In genomic region chr1:158200509-158200908, GRCh38 we compare ENCODE assay signal across 19 cellular contexts. TPM values are rescaled to one million over a fixed set of nuclear protein-coding genes. Genes with fewer than 3 reads are reported as not detected.
DNase-seq lines count a peak whose midpoint lies in the region; ATAC-seq, FAIRE-seq and TF ChIP-seq lines count a peak whose summit lies in the region.
"Had no signal": no experiment of that assay in that cellular context is flagged by ENCODE, and none has a peak within 500 bp of the region (broad histone marks: within the 10 kb centered on the region; RNA-seq: fewer than 3 reads in every experiment).

No MANE protein-coding gene starts in this region.

- CTCF ChIA-PET in mammary epithelial cell (lab: Charles Lee; ENCODE audit: low non-redundant PET) (no interaction called here), MCF 10A (lab: Yijun Ruan, JAX) (no interaction called here), K562 (lab: Yijun Ruan, JAX; ENCODE audit: low intra/inter-chr PET ratio) (no interaction called here)

- DNase-seq in mammary epithelial cell (no peak), MCF 10A (ENCODE audit: unreplicated experiment) (no peak), K562 (ENCODE audit: extremely low read depth in 1 of 4, low spot score in 3 of 4) (no peak), smooth muscle cell (lab: John Stamatoyannopoulos, UW; ENCODE audit: unreplicated experiment) (no peak), GM23248 (no peak), GM19238 (ENCODE audit: insufficient read length, low spot score) (no peak)
- DNase-seq: 8988T; ACHN; C1 segment of cervical spinal cord; CD4-positive, alpha-beta T cell; DMS153; DMS79 treated with DMSO at 0.1 percent for 48 hours; GDM1; H7 had no signal

- TF ChIP-seq RAD21 in K562 (CRISPR knock-in tag; conservative IDR thresholded peaks at IDR 0.05 in 1 of 2, IDR thresholded peaks at IDR 0.05 in 1 of 2): no peak

- no peak for TF ChIP-seq POLR2A in K562 (conservative IDR thresholded peaks at IDR 0.05)

- no peak for TF ChIP-seq EP300 in K562 (IDR thresholded peaks at IDR 0.05; ENCODE audit: low read length)

- no peaks in the 10 kb centered on the region for H3K27me3 ChIP-seq in mammary epithelial cell (ENCODE audit: insufficient read depth, low read length)
- no peaks in the 10 kb centered on the region for H3K27me3 ChIP-seq in K562 (ENCODE audit: control insufficient read depth in 2 of 2, insufficient read depth in 2 of 2, low read length in 2 of 2)
- H3K27me3 ChIP-seq in smooth muscle cell (ENCODE audit: low read depth): no peaks in the 10 kb centered on the region
- 0 out of 2 replicates have a peak, but pooled peaks cover 9% of the 10 kb centered on the region for H3K27me3 ChIP-seq in GM23248 (replicated peaks; ENCODE audit: insufficient read depth)

- no peak overlapping the region for H3K4me3 ChIP-seq in mammary epithelial cell (replicated peaks in 1 of 3; ENCODE audit: insufficient read depth in 1 of 3, low read depth in 2 of 3, low read length in 3 of 3)
- no peak overlapping the region for H3K4me3 ChIP-seq in K562
- no peak overlapping the region for H3K4me3 ChIP-seq in smooth muscle cell
- no peak overlapping the region for H3K4me3 ChIP-seq in GM23248

- intact Hi-C loops in mammary epithelial cell (cut with micrococcal nuclease) (loop anchor here (10.0 kb wide), 2 partner anchors 324 to 874 kb away; partner anchors contain the start of gene AIM2), MCF 10A (cut with micrococcal nuclease) (loop anchor here (5.0 kb wide), 2 partner anchors 238 to 297 kb away; no protein-coding TSS in a partner anchor), K562 (cut with micrococcal nuclease) (loop anchor here (5.0 kb wide), 2 partner anchors 797 to 877 kb away; partner anchors contain the start of gene AIM2)

- 87% methylated on average over 1 of the region's 1 CpG for WGBS in mammary epithelial cell (ENCODE audit: low coverage, missing lambda C conversion rate)
- WGBS in K562 (ENCODE audit: insufficient coverage, low coverage, missing lambda C conversion rate): 0% methylated on average over 1 of the region's 1 CpG
- WGBS in smooth muscle cell (ENCODE audit: low lambda C conversion rate): 86% methylated on average over 1 of the region's 1 CpG
- WGBS in GM23248 (ENCODE audit: low coverage in 1 of 2, low lambda C conversion rate in 2 of 2, missing lambda C conversion rate in 2 of 2), 2 experiments: 11 to 34% methylated on average over 1 of the region's 1 CpG

- no peaks in the 10 kb centered on the region for H3K4me1 Mint-ChIP-seq in MCF 10A (ENCODE audit: insufficient read depth, unreplicated experiment)

- TF ChIP-seq CTCF in mammary epithelial cell (conservative IDR thresholded peaks at IDR 0.05 in 1 of 2, IDR thresholded peaks at IDR 0.05 in 1 of 2; ENCODE audit: extremely low read depth in 1 of 2, insufficient read depth in 1 of 2, low read depth in 1 of 2, low read length in 2 of 2): no peak
- no peak for TF ChIP-seq CTCF in MCF 10A (IDR thresholded peaks at IDR 0.05; ENCODE audit: unreplicated experiment)
- no peak for TF ChIP-seq CTCF in K562 (IDR thresholded peaks at IDR 0.05 in 2 of 3, conservative IDR thresholded peaks at IDR 0.05 in 1 of 3; ENCODE audit: insufficient read depth in 2 of 3, low read depth in 1 of 3, low read length in 3 of 3)
- TF ChIP-seq CTCF in smooth muscle cell (IDR thresholded peaks at IDR 0.05; ENCODE audit: borderline replicate concordance, insufficient read depth, poor library complexity, severe bottlenecking): no peak

- H3K9me1 ChIP-seq in K562 (ENCODE audit: control insufficient read depth, insufficient read depth, low read length): no peaks in the 10 kb centered on the region

- H3K36me3 Mint-ChIP-seq in MCF 10A (ENCODE audit: insufficient read depth, unreplicated experiment): no peaks in the 10 kb centered on the region

- H3K36me3 ChIP-seq in mammary epithelial cell (ENCODE audit: insufficient read depth, low read length) (no peaks in the 10 kb centered on the region), KOPT-K1 (ENCODE audit: insufficient read depth, low read length) (peaks cover 16% of the 10 kb centered on the region), K562 (ENCODE audit: control insufficient read depth, insufficient read depth, low read length) (no peaks in the 10 kb centered on the region), smooth muscle cell (ENCODE audit: low read depth) (no peaks in the 10 kb centered on the region), GM23248 (ENCODE audit: low read depth) (no peaks in the 10 kb centered on the region)

- POLR2A ChIA-PET in MCF 10A (lab: Yijun Ruan, JAX) (no interaction called here), K562 (lab: Yijun Ruan, JAX) (no interaction called here)

- dilution Hi-C loops in mammary epithelial cell (cut with HindIII; ENCODE audit: low sequenced_read_pairs): no loop called here

- no TSS peak for BruUV-seq in mammary epithelial cell (replicated peaks; lab: Mats Ljungman, UMichigan)
- BruUV-seq in MCF 10A (replicated peaks; lab: Mats Ljungman, UMichigan): no TSS peak
- no TSS peak for BruUV-seq in K562 (replicated peaks; lab: Mats Ljungman, UMichigan)

- FAIRE-seq in K562 (lab: Jason Lieb, UNC): no peak
- FAIRE-seq: GM12892 had no signal

- H3K9me3 Mint-ChIP-seq in MCF 10A (ENCODE audit: unreplicated experiment): peaks cover 6% of the 10 kb centered on the region
- H3K9me3 Mint-ChIP-seq: CD4-positive, alpha-beta T cell had no signal

- H3K27me3 Mint-ChIP-seq in MCF 10A (ENCODE audit: insufficient read depth, unreplicated experiment): peaks cover 80% of the 10 kb centered on the region

- no peaks in the 10 kb centered on the region for H3K9me2 ChIP-seq in GM23248 (ENCODE audit: insufficient read depth)

- peak overlapping the region; percentile 16 for H3K4me2 ChIP-seq in mammary epithelial cell (ENCODE audit: insufficient read depth, low read depth, low read length)
- H3K4me2 ChIP-seq in K562 (ENCODE audit: insufficient read depth, low read length): no peak overlapping the region
- H3K4me2 ChIP-seq in smooth muscle cell: no peak overlapping the region
- no peak overlapping the region for H3K4me2 ChIP-seq in GM23248 (ENCODE audit: unreplicated experiment)

- no peaks in the 10 kb centered on the region for H3F3A ChIP-seq in smooth muscle cell (ENCODE audit: low read depth)
- no peaks in the 10 kb centered on the region for H3F3A ChIP-seq in GM23248 (ENCODE audit: insufficient read depth)

- H2AFZ ChIP-seq in mammary epithelial cell (ENCODE audit: low read depth, low read length) (no peak overlapping the region), K562 (ENCODE audit: low read depth, low read length) (no peak overlapping the region), smooth muscle cell (ENCODE audit: low read depth) (peak overlapping the region; percentile 20), GM23248 (no peak overlapping the region)

- H3K9ac ChIP-seq in mammary epithelial cell (ENCODE audit: insufficient read depth, low read length) (no peak overlapping the region), K562 (ENCODE audit: insufficient read depth in 1 of 2, low read depth in 2 of 2, low read length in 2 of 2) (no peak overlapping the region), smooth muscle cell (ENCODE audit: low read depth) (no peak overlapping the region), GM23248 (no peak overlapping the region)

- no peak overlapping the region for H3K27ac ChIP-seq in mammary epithelial cell (ENCODE audit: insufficient read depth, low read depth, low read length)
- H3K27ac ChIP-seq in KOPT-K1 (ENCODE audit: low read depth, low read length, poor library complexity, severe bottlenecking): peak overlapping the region; percentile 93
- no peak overlapping the region for H3K27ac ChIP-seq in K562 (ENCODE audit: extremely low read depth, low read depth, low read length)
- no peak overlapping the region for H3K27ac ChIP-seq in smooth muscle cell (ENCODE audit: low read depth)
- H3K27ac ChIP-seq in GM23248: no peak overlapping the region

- no peak overlapping the region for H3K27ac Mint-ChIP-seq in MCF 10A (ENCODE audit: low read depth, unreplicated experiment)
- H3K27ac Mint-ChIP-seq: CD4-positive, alpha-beta T cell had no signal

- H3K4me3 Mint-ChIP-seq in MCF 10A (ENCODE audit: unreplicated experiment): no peak overlapping the region
- H3K4me3 Mint-ChIP-seq: CD4-positive, alpha-beta T cell had no signal

- no peaks in the 10 kb centered on the region for H3K4me1 ChIP-seq in mammary epithelial cell (ENCODE audit: insufficient read depth, low read length)
- no peaks in the 10 kb centered on the region; a peak in 1 of 5 replicates for H3K4me1 ChIP-seq in K562 (replicated peaks in 1 of 2; ENCODE audit: control insufficient read depth in 2 of 2, insufficient read depth in 2 of 2, low read length in 2 of 2)
- H3K4me1 ChIP-seq in smooth muscle cell (ENCODE audit: low read depth): no peaks in the 10 kb centered on the region
- no peaks in the 10 kb centered on the region for H3K4me1 ChIP-seq in GM23248 (ENCODE audit: insufficient read depth)

- H4K20me1 ChIP-seq in mammary epithelial cell (ENCODE audit: insufficient read depth, low read length) (no peaks in the 10 kb centered on the region), K562 (replicated peaks; ENCODE audit: control insufficient read depth, insufficient read depth, low read length) (no peaks in the 10 kb centered on the region), smooth muscle cell (ENCODE audit: low read depth) (no peaks in the 10 kb centered on the region), GM23248 (ENCODE audit: insufficient read depth) (no peaks in the 10 kb centered on the region)

- no peak for ATAC-seq in K562
- no peak for ATAC-seq in GM18867 (IDR thresholded peaks at IDR 0.05; ENCODE audit: unreplicated experiment)

- in situ Hi-C loops in mammary epithelial cell (cut with MboI; ENCODE audit: low sequenced_read_pairs in 2 of 2) (loop anchor here in 1 of 2 donors (25.0 kb wide), 1 partner anchor 787 kb away; no protein-coding TSS in a partner anchor), K562 (cut with MboI) (no loop called here), GM23248 (cut with MboI) (loop anchor here (25.0 kb wide), 1 partner anchor 787 kb away; no protein-coding TSS in a partner anchor)

- no peaks in the 10 kb centered on the region for H3K79me2 ChIP-seq in mammary epithelial cell (ENCODE audit: insufficient read depth, low read length)
- no peaks in the 10 kb centered on the region for H3K79me2 ChIP-seq in K562 (ENCODE audit: control insufficient read depth, insufficient read depth, low read length)
- no peaks in the 10 kb centered on the region for H3K79me2 ChIP-seq in smooth muscle cell (ENCODE audit: low read depth)
- H3K79me2 ChIP-seq in GM23248 (ENCODE audit: insufficient read depth): no peaks in the 10 kb centered on the region

- H3K9me3 ChIP-seq in mammary epithelial cell (replicated peaks; ENCODE audit: insufficient read depth, low read length) (no peaks in the 10 kb centered on the region), KOPT-K1 (ENCODE audit: insufficient read depth, low read length, poor library complexity, severe bottlenecking) (peaks cover 8% of the 10 kb centered on the region), K562 (replicated peaks; ENCODE audit: control insufficient read depth, insufficient read depth, low read depth, low read length) (no peaks in the 10 kb centered on the region), smooth muscle cell (replicated peaks; ENCODE audit: low read depth) (no peaks in the 10 kb centered on the region), GM23248 (ENCODE audit: low read depth) (no peaks in the 10 kb centered on the region)

RNA-seq across cellular contexts. Expression of gene CD1D, which starts 19.8 kb away (rescaled TPM):
- total RNA-seq in mammary epithelial cell: 1 to 10 TPM; 1.3 to 3.7 TPM
- 3.7 TPM for polyA plus RNA-seq in mammary epithelial cell
- polyA minus RNA-seq in mammary epithelial cell: 1.6 TPM
- total RNA-seq in MCF 10A (2022): 0.19 and 0.22 TPM in 2 replicates
- not detected in 2 replicates for total RNA-seq in K562 (2011; cell fraction: chromatin; rRNA removed; ENCODE audit: low replicate concordance)
- total RNA-seq in K562 (2011; cell fraction: nucleolus; rRNA removed): 0.13 TPM in 1 of 2 replicates, not detected in the other
- not detected in 2 replicates for total RNA-seq in K562 (2011; cell fraction: nucleoplasm; rRNA removed)
- total RNA-seq in K562 (2014; rRNA removed): 0.16 TPM in 1 of 2 replicates, not detected in the other
- total RNA-seq in K562 (2014; rRNA removed; fragmentation: Illumina TruSeq; extraction: Trizol): not detected in 2 replicates
- not detected in 2 replicates for total RNA-seq in K562 (2015; rRNA removed; fragmentation: Illumina TruSeq; extraction: Trizol)
- total RNA-seq in K562 (2021): 0.07 TPM in 1 of 2 replicates, not detected in the other
- polyA plus RNA-seq in K562 (2011; rRNA removed): not detected in 2 replicates
- polyA plus RNA-seq in K562 (2011; cell fraction: cytosol; rRNA removed): 0.03 TPM in 1 of 2 replicates, not detected in the other
- 0.06 TPM in 1 of 2 replicates, not detected in the other for polyA plus RNA-seq in K562 (2011; cell fraction: nucleus; rRNA removed)
- polyA plus RNA-seq in K562 (2012): 0.08 TPM in 2 replicates
- polyA plus RNA-seq in K562 (2014; fragmentation: Illumina TruSeq; extraction: Trizol): not detected in 2 replicates
- polyA plus RNA-seq in K562 (2014; fragmentation: Nextera tagmentation; extraction: Ambion mirVana): under 1 TPM in 1 of 2 experiments, not detected in 1; 0.03 TPM
- 0.11 TPM in 1 of 2 replicates, not detected in the other for polyA plus RNA-seq in K562 (2014; rRNA removed)
- polyA minus RNA-seq in K562 (2011; rRNA and poly(A)+ RNA removed): not detected in 2 replicates
- not detected in 2 replicates for polyA minus RNA-seq in K562 (2011; cell fraction: cytosol; rRNA and poly(A)+ RNA removed)
- polyA minus RNA-seq in K562 (2011; cell fraction: nucleus; rRNA and poly(A)+ RNA removed): not detected in 2 replicates
- total RNA-seq in smooth muscle cell: 2.2 and 2.7 TPM in 2 replicates
- 3.3 and 3.5 TPM in 2 replicates for polyA plus RNA-seq in smooth muscle cell
- total RNA-seq in GM23248 (2014; rRNA removed; shearing (Covaris generic)): not detected in 2 replicates
- 0.11 TPM in 1 of 2 replicates, not detected in the other for polyA plus RNA-seq in GM23248 (2016; fragmentation: Nextera tagmentation; extraction: Ambion mirVana)

RNA-seq across cellular contexts. Expression of gene CD1A, which starts 53.7 kb away (rescaled TPM):
- total RNA-seq in mammary epithelial cell (not detected), MCF 10A (2022) (not detected in 2 replicates), K562 (2014; rRNA removed) (not detected in 2 replicates), K562 (2014; rRNA removed; fragmentation: Illumina TruSeq; extraction: Trizol) (not detected in 2 replicates), K562 (2015; rRNA removed; fragmentation: Illumina TruSeq; extraction: Trizol) (not detected in 2 replicates), K562 (2021) (not detected in 2 replicates), smooth muscle cell (not detected in 2 replicates)
- polyA plus RNA-seq in mammary epithelial cell (not detected), K562 (2011; rRNA removed) (not detected in 2 replicates), K562 (2014; fragmentation: Illumina TruSeq; extraction: Trizol) (not detected in 2 replicates), K562 (2014; fragmentation: Nextera tagmentation; extraction: Ambion mirVana) (not detected), K562 (2014; rRNA removed) (not detected in 2 replicates), smooth muscle cell (not detected in 2 replicates), GM23248 (2016; fragmentation: Nextera tagmentation; extraction: Ambion mirVana) (not detected in 2 replicates)
- polyA minus RNA-seq in mammary epithelial cell: not detected
- not detected in 2 replicates for total RNA-seq in K562 (2011; cell fraction: chromatin; rRNA removed; ENCODE audit: low replicate concordance)
- not detected in 2 replicates for total RNA-seq in K562 (2011; cell fraction: nucleolus; rRNA removed)
- not detected in 2 replicates for total RNA-seq in K562 (2011; cell fraction: nucleoplasm; rRNA removed)
- polyA plus RNA-seq in K562 (2011; cell fraction: cytosol; rRNA removed): not detected in 2 replicates
- not detected in 2 replicates for polyA plus RNA-seq in K562 (2011; cell fraction: nucleus; rRNA removed)
- polyA plus RNA-seq in K562 (2012): 0.06 TPM in 1 of 2 replicates, not detected in the other
- not detected in 2 replicates for polyA minus RNA-seq in K562 (2011; rRNA and poly(A)+ RNA removed)
- not detected in 2 replicates for polyA minus RNA-seq in K562 (2011; cell fraction: cytosol; rRNA and poly(A)+ RNA removed)
- polyA minus RNA-seq in K562 (2011; cell fraction: nucleus; rRNA and poly(A)+ RNA removed): not detected in 2 replicates
- total RNA-seq in GM23248 (2014; rRNA removed; shearing (Covaris generic)): not detected in 2 replicates
- total RNA-seq: Calu3; CD4-positive, alpha-beta T cell; H7; HT1080 had no signal
